In genomic region chr14:49926803-49927202, GRCh38 we compare ENCODE assay signal across 20 cellular contexts.
"Had no signal": no experiment of that assay in that cellular context is flagged by ENCODE, and none has a peak within 500 bp of the region (broad histone marks: within the 10 kb centered on the region; RNA-seq: fewer than 3 reads in every experiment).

No MANE protein-coding gene starts in this region.

- H3K36me3 ChIP-seq: heart left ventricle, neutrophil, spleen, tibial artery, upper lobe of left lung, uterus had no signal

- H3K4me3 ChIP-seq: heart left ventricle, mucosa of descending colon, spleen, tibial artery, upper lobe of left lung, uterus had no signal

- FAIRE-seq: islet of Langerhans had no signal

- ATAC-seq: effector memory CD8-positive, alpha-beta T cell; foreskin keratinocyte; heart left ventricle; left lobe of liver; mucosa of descending colon; naive thymus-derived CD8-positive, alpha-beta T cell; sciatic nerve; stimulated activated memory B cell treated with anti-CD40 and anti-IgM and Interleukin-4, amounts not matched to agents 10 μg/mL and 1 μg/mL and 100 μg/mL, for 72 hours had no signal

- H3K4me3 Mint-ChIP-seq: effector memory CD8-positive, alpha-beta T cell; naive thymus-derived CD8-positive, alpha-beta T cell; stimulated activated memory B cell treated with anti-CD40 and anti-IgM and Interleukin-4, amounts not matched to agents 10 μg/mL and 1 μg/mL and 100 μg/mL, for 72 hours; stimulated activated naive CD8-positive, alpha-beta T cell treated with anti-CD3 and anti-CD28 coated beads, Interleukin-15, Interleukin-2, amounts not matched to agents 100 ng/mL and 50 ng/mL, for 24 hours had no signal

- H3K4me1 ChIP-seq: tibial artery, upper lobe of left lung, uterus had no signal

- H3K27ac ChIP-seq: foreskin keratinocyte, heart left ventricle, neutrophil, spleen, tibial artery, upper lobe of left lung, uterus had no signal

- H3K9me3 ChIP-seq: heart left ventricle, mucosa of descending colon, neutrophil, spleen, tibial artery, upper lobe of left lung, uterus had no signal

- H3K36me3 Mint-ChIP-seq: naive thymus-derived CD8-positive, alpha-beta T cell had no signal

- H3K9me3 Mint-ChIP-seq: effector memory CD8-positive, alpha-beta T cell; naive thymus-derived CD8-positive, alpha-beta T cell; stimulated activated naive CD8-positive, alpha-beta T cell treated with anti-CD3 and anti-CD28 coated beads, Interleukin-15, Interleukin-2, amounts not matched to agents 100 ng/mL and 50 ng/mL, for 24 hours had no signal

- DNase-seq: effector memory CD8-positive, alpha-beta T cell; foreskin keratinocyte; heart left ventricle; hippocampal formation; mucosa of descending colon; naive thymus-derived CD8-positive, alpha-beta T cell; posterior cingulate gyrus; spleen; stimulated activated CD4-positive, alpha-beta T cell treated with anti-CD3 and anti-CD28 coated beads, Interleukin-15, amount 100 ng/mL, for 24 hours; stimulated activated CD4-positive, alpha-beta T cell treated with anti-CD3 and anti-CD28 coated beads, Interleukin-1b, Interleukin-23, amount 100 ng/mL, for 48 hours; stimulated activated CD4-positive, alpha-beta T cell treated with anti-CD3 and anti-CD28 coated beads, Interleukin-4, amount 100 ng/mL, for 24 hours; tibial artery; upper lobe of left lung; uterus had no signal

- H3K27me3 ChIP-seq: foreskin keratinocyte, heart left ventricle, neutrophil, spleen, tibial artery, upper lobe of left lung, uterus had no signal

- H3K27me3 Mint-ChIP-seq: effector memory CD8-positive, alpha-beta T cell; naive thymus-derived CD8-positive, alpha-beta T cell; stimulated activated memory B cell treated with anti-CD40 and anti-IgM and Interleukin-4, amounts not matched to agents 10 μg/mL and 1 μg/mL and 100 μg/mL, for 72 hours; stimulated activated naive CD8-positive, alpha-beta T cell treated with anti-CD3 and anti-CD28 coated beads, Interleukin-15, Interleukin-2, amounts not matched to agents 100 ng/mL and 50 ng/mL, for 24 hours had no signal

- H3K27ac Mint-ChIP-seq: effector memory CD8-positive, alpha-beta T cell; stimulated activated memory B cell treated with anti-CD40 and anti-IgM and Interleukin-4, amounts not matched to agents 10 μg/mL and 1 μg/mL and 100 μg/mL, for 72 hours; stimulated activated naive CD8-positive, alpha-beta T cell treated with anti-CD3 and anti-CD28 coated beads, Interleukin-15, Interleukin-2, amounts not matched to agents 100 ng/mL and 50 ng/mL, for 24 hours had no signal
